In genomic region chr16:73066321-73066926, GRCh38 we compare ENCODE assay signal across 8 cellular contexts. TPM values are rescaled to one million over a fixed set of nuclear protein-coding genes. Genes with fewer than 3 reads are reported as not detected.
DNase-seq lines count a peak whose midpoint lies in the region; ATAC-seq, FAIRE-seq and TF ChIP-seq lines count a peak whose summit lies in the region.

No MANE protein-coding gene starts in this region.

- H3K4me3 ChIP-seq in GM12878 (peak overlapping the region; percentile 36; the same call in 1 of the 2 replicates), keratinocyte (ENCODE audit: control insufficient read depth in 2 of 3, extremely low read depth in 1 of 3, insufficient read depth in 2 of 3, low read depth in 1 of 3, low read length in 3 of 3) (peak overlapping the region in 1 of 3 experiments; percentile 16)

- no peaks in the 10 kb centered on the region for H3K79me2 ChIP-seq in GM12878 (ENCODE audit: control insufficient read depth, insufficient read depth, low read length)
- H3K79me2 ChIP-seq in keratinocyte (ENCODE audit: control insufficient read depth, insufficient read depth, low read length), result no peaks in the 10 kb centered on the region

- TF ChIP-seq EP300 in GM12878 (IDR thresholded peaks at IDR 0.05; ENCODE audit: borderline replicate concordance in 1 of 2, control insufficient read depth in 1 of 2, low read depth in 2 of 2, low read length in 2 of 2), result no peak

- SMC1A ChIA-PET in GM12878 (lab: Charles Lee; ENCODE audit: uncharacterized antibody, unreplicated experiment), result no interaction called here

- FAIRE-seq in GM12878 (lab: Jason Lieb, UNC), result no peak
- no peak for FAIRE-seq in keratinocyte (lab: Jason Lieb, UNC)

- no peak overlapping the region for H3K27ac ChIP-seq in GM12878 (ENCODE audit: control insufficient read depth, insufficient read depth)
- no peak overlapping the region for H3K27ac ChIP-seq in keratinocyte (ENCODE audit: control insufficient read depth, insufficient read depth, low read length)
- no peak overlapping the region for H3K27ac ChIP-seq in foreskin keratinocyte

- no peak overlapping the region for H2AFZ ChIP-seq in GM12878 (ENCODE audit: control insufficient read depth, low read depth, low read length)
- peak overlapping the region; percentile 58 for H2AFZ ChIP-seq in keratinocyte (ENCODE audit: control insufficient read depth, low read length)

- peaks cover 24 to 43% of the 10 kb centered on the region in 2 experiments for H3K27me3 ChIP-seq in GM12878 (replicated peaks in 1 of 2; ENCODE audit: control insufficient read depth in 2 of 2, insufficient read depth in 2 of 2, low read length in 1 of 2)
- H3K27me3 ChIP-seq in keratinocyte (ENCODE audit: control insufficient read depth, extremely low read depth, insufficient read depth, low read length), result peaks cover 25% of the 10 kb centered on the region
- no peaks in the 10 kb centered on the region for H3K27me3 ChIP-seq in foreskin keratinocyte

- peak; percentile 47 for ATAC-seq in GM12878
- ATAC-seq in foreskin keratinocyte, result no peak
- ATAC-seq in GM21786 (IDR thresholded peaks at IDR 0.05; ENCODE audit: unreplicated experiment), result no peak

- CTCF ChIA-PET in GM12878 (lab: Yijun Ruan, JAX), result no interaction called here

- RAD21 ChIA-PET in GM12878 (lab: Charles Lee; ENCODE audit: unreplicated experiment), result no interaction called here

- TF ChIP-seq CTCF in CD14-positive monocyte (IDR thresholded peaks at IDR 0.05) (no peak), GM12878 (IDR thresholded peaks at IDR 0.05 in 2 of 3, conservative IDR thresholded peaks at IDR 0.05 in 1 of 3; ENCODE audit: control insufficient read depth in 2 of 3, extremely low read depth in 1 of 3, insufficient read depth in 1 of 3, low read depth in 3 of 3, low read length in 3 of 3) (no peak), keratinocyte (optimal IDR thresholded peaks at IDR 0.05 in 1 of 3, IDR thresholded peaks at IDR 0.05 in 1 of 3, conservative IDR thresholded peaks at IDR 0.05 in 1 of 3; ENCODE audit: extremely low read depth in 1 of 3, insufficient read depth in 2 of 3, low read length in 3 of 3) (no peak), foreskin keratinocyte (conservative IDR thresholded peaks at IDR 0.05) (no peak)

- peak overlapping the region; percentile 71 to 94 for H3K4me3 Mint-ChIP-seq in CD14-positive monocyte

- WGBS in GM12878 (ENCODE audit: insufficient coverage, insufficient replicate concordance, low lambda C conversion rate, missing lambda C conversion rate), result 30% methylated on average over 23 of the region's 49 CpGs

- H3K36me3 Mint-ChIP-seq in CD14-positive monocyte, result peaks cover 9 to 18% of the 10 kb centered on the region in 2 donors

- in situ Hi-C loops in GM12878 (cut with MboI), result no loop called here

- H3K9me3 Mint-ChIP-seq in CD14-positive monocyte, result peaks cover 0 to 16% (median 14%) of the 10 kb centered on the region in 7 donors

- no peak for DNase-seq in CD14-positive monocyte (ENCODE audit: low spot score)
- DNase-seq in GM12878 (ENCODE audit: low read depth, low spot score), result no peak
- no peak for DNase-seq in keratinocyte (ENCODE audit: low read depth, low spot score)
- peak; percentile 74 for DNase-seq in retina
- DNase-seq in EL, result no peak
- no peak for DNase-seq in activated effector memory CD4-positive, alpha-beta T cell treated with anti-CD3 and anti-CD28 coated beads, Interleukin-2, amount 50 U/mL, for 16 hours
- no peak for DNase-seq in foreskin keratinocyte

- H3K36me3 ChIP-seq in GM12878 (ENCODE audit: control insufficient read depth in 2 of 2, insufficient read depth in 2 of 2, low read length in 1 of 2) (no peaks in the 10 kb centered on the region), keratinocyte (ENCODE audit: control insufficient read depth in 2 of 2, extremely low read depth in 1 of 2, insufficient read depth in 2 of 2, low read length in 2 of 2) (no peaks in the 10 kb centered on the region)

- H3K4me1 ChIP-seq in GM12878 (ENCODE audit: control insufficient read depth, insufficient read depth, low read length), result no peaks in the 10 kb centered on the region
- H3K4me1 ChIP-seq in keratinocyte (ENCODE audit: control insufficient read depth, extremely low read depth, insufficient read depth, low read length), result peaks cover 54% of the 10 kb centered on the region
- H3K4me1 ChIP-seq in foreskin keratinocyte, result peaks cover 23% of the 10 kb centered on the region

- no peak for TF ChIP-seq RAD21 in GM12878 (IDR thresholded peaks at IDR 0.05; ENCODE audit: insufficient read depth, low read depth, low read length)

- H4K20me1 ChIP-seq in GM12878 (ENCODE audit: control insufficient read depth, insufficient read depth) (no peaks in the 10 kb centered on the region), keratinocyte (ENCODE audit: control insufficient read depth, extremely low read depth, insufficient read depth, low read length) (no peaks in the 10 kb centered on the region)

- intact Hi-C loops in CD14-positive monocyte (cut with micrococcal nuclease) (loop anchor here in 1 of 2 donors (10.0 kb wide), 1 partner anchor 892 kb away; the partner anchor contains the start of gene PMFBP1), GM12878 (cut with micrococcal nuclease; ENCODE audit: unreplicated experiment) (no loop called here)

- dilution Hi-C loops in keratinocyte (cut with MboI; ENCODE audit: extremely low pct_ligation_motif_present, low sequenced_read_pairs), result no loop called here

- H3K9ac ChIP-seq in GM12878 (ENCODE audit: control insufficient read depth, insufficient read depth, low read length) (no peak overlapping the region), keratinocyte (ENCODE audit: control insufficient read depth, extremely low read depth, insufficient read depth, low read length) (no peak overlapping the region)

- BruUV-seq in GM12878 (replicated peaks; lab: Mats Ljungman, UMichigan), result no TSS peak

- peak overlapping the region in 5 of 7 donors; percentile 37 to 90 (median 69) for H3K27ac Mint-ChIP-seq in CD14-positive monocyte

- H3K27me3 Mint-ChIP-seq in CD14-positive monocyte (ENCODE audit: low read depth in 3 of 3), result peaks cover 52 to 71% (median 53%) of the 10 kb centered on the region in 3 donors

- H3K4me2 ChIP-seq in GM12878 (ENCODE audit: control insufficient read depth, insufficient read depth) (peak overlapping the region; percentile 38; the same call in 1 of the 2 replicates), keratinocyte (ENCODE audit: control insufficient read depth, extremely low read depth, insufficient read depth, low read depth, low read length) (peak overlapping the region; percentile 91)

- no peak for TF ChIP-seq POLR2A in GM12878 (IDR thresholded peaks at IDR 0.05; ENCODE audit: low read depth, low read length)

- peaks cover 90% of the 10 kb centered on the region for H3K4me1 Mint-ChIP-seq in CD14-positive monocyte

- no peaks in the 10 kb centered on the region for H3K9me1 ChIP-seq in keratinocyte (ENCODE audit: control insufficient read depth, extremely low read depth, insufficient read depth, low read length)

- no peaks in the 10 kb centered on the region for H3K9me3 ChIP-seq in GM12878 (replicated peaks; ENCODE audit: control insufficient read depth, insufficient read depth, low read length)
- no peaks in the 10 kb centered on the region for H3K9me3 ChIP-seq in keratinocyte (ENCODE audit: control insufficient read depth, low read depth, low read length)

- POLR2A ChIA-PET in GM12878 (lab: Charles Lee), result no interaction called here

TF ChIP-seq in GM12878, 131 proteins besides CTCF, POLR2A, EP300 and RAD21 (continues in another document):
- TF ChIP-seq EZH2 (IDR thresholded peaks at IDR 0.05; ENCODE audit: borderline replicate concordance, control insufficient read depth, low read depth, low read length), result no peak
- no peak for TF ChIP-seq CEBPB (IDR thresholded peaks at IDR 0.05; ENCODE audit: borderline replicate concordance in 1 of 2, low read depth in 2 of 2, low read length in 2 of 2)
- TF ChIP-seq RAD51 (IDR thresholded peaks at IDR 0.05), result no peak
- TF ChIP-seq MTA2 (IDR thresholded peaks at IDR 0.05; ENCODE audit: low read depth), result no peak
- no peak for TF ChIP-seq STAT3 (IDR thresholded peaks at IDR 0.05; ENCODE audit: low read depth, low read length)
- TF ChIP-seq SUZ12 (IDR thresholded peaks at IDR 0.05; ENCODE audit: unreplicated experiment), result no peak
- no peak for TF ChIP-seq NR2C1 (IDR thresholded peaks at IDR 0.05)
- no peak for TF ChIP-seq CBX3 (IDR thresholded peaks at IDR 0.05; ENCODE audit: borderline replicate concordance, low read depth)
- no peak for TF ChIP-seq IKZF1 (conservative IDR thresholded peaks at IDR 0.05)

RNA-seq across cellular contexts. Expression of gene ZFHX3, which starts 18.5 kb away (rescaled TPM):
- under 1 TPM; 0.42 to 0.43 TPM for polyA plus RNA-seq in CD14-positive monocyte
- total RNA-seq in GM12878 (2013; cell fraction: nucleolus; rRNA removed), result 31.8 and 32.2 TPM in 2 replicates
- 1.5 and 1.6 TPM in 2 replicates for total RNA-seq in GM12878 (2014; rRNA removed)
- total RNA-seq in GM12878 (2014; rRNA removed; fragmentation: Illumina TruSeq; extraction: Trizol), result 1.4 and 2.4 TPM in 2 replicates
- 7.8 and 8.6 TPM in 2 replicates for total RNA-seq in GM12878 (2021)
- 1.5 TPM for polyA plus RNA-seq in GM12878 (2011; ENCODE audit: low read depth)
- 1.3 and 1.5 TPM in 2 replicates for polyA plus RNA-seq in GM12878 (2011; rRNA removed)
- polyA plus RNA-seq in GM12878 (2011; cell fraction: cytosol; rRNA removed), result 0.79 and 0.90 TPM in 2 replicates
- polyA plus RNA-seq in GM12878 (2011; cell fraction: nucleus; rRNA removed), result 1.6 and 2.4 TPM in 2 replicates
- 2.3 and 3.5 TPM in 2 replicates for polyA plus RNA-seq in GM12878 (2012)
- polyA plus RNA-seq in GM12878 (2014; fragmentation: Illumina TruSeq; extraction: Trizol), result 3.2 and 3.4 TPM in 2 replicates
- 1 to 10 TPM in 1 of 2 experiments, under 1 TPM in 1; 0.68 to 3.5 TPM for polyA plus RNA-seq in GM12878 (2014; fragmentation: Nextera tagmentation; extraction: Ambion mirVana)
- 2.1 and 2.4 TPM in 2 replicates for polyA plus RNA-seq in GM12878 (2014; rRNA removed)
- polyA plus RNA-seq in GM12878 (2016; fragmentation: Nextera tagmentation; extraction: Ambion mirVana), result 1 to 10 TPM; 2.0 to 2.8 TPM
- polyA minus RNA-seq in GM12878 (2011; rRNA and poly(A)+ RNA removed), result 5.3 and 6.6 TPM in 2 replicates
- 2.9 and 3.2 TPM in 2 replicates for polyA minus RNA-seq in GM12878 (2011; cell fraction: cytosol; rRNA and poly(A)+ RNA removed)
- polyA minus RNA-seq in GM12878 (2011; cell fraction: nucleus; rRNA and poly(A)+ RNA removed), result 6.0 and 15.7 TPM in 2 replicates
- 0.75 to 1.4 TPM (median 1.2 TPM) in 3 replicates for polyA plus RNA-seq in keratinocyte
- 3.3 TPM for polyA plus RNA-seq in keratinocyte (2011; ENCODE audit: low read depth)
- 1.1 and 1.3 TPM in 2 replicates for polyA plus RNA-seq in keratinocyte (2011; cell fraction: cytosol; rRNA removed)
- 5.2 TPM in 2 replicates for polyA plus RNA-seq in keratinocyte (2011; cell fraction: nucleus; rRNA removed)
- polyA plus RNA-seq in keratinocyte (2012; ENCODE audit: low replicate concordance), result 2.7 and 3.2 TPM in 2 replicates
- 3.6 to 9.0 TPM (median 4.0 TPM) in 3 replicates for polyA minus RNA-seq in keratinocyte
- polyA minus RNA-seq in keratinocyte (2011; cell fraction: cytosol; rRNA and poly(A)+ RNA removed), result 4.4 TPM
- polyA minus RNA-seq in keratinocyte (2011; cell fraction: nucleus; rRNA and poly(A)+ RNA removed), result 7.0 and 9.5 TPM in 2 replicates
- total RNA-seq in foreskin keratinocyte, result 5.9 and 8.9 TPM in 2 replicates
- 1.1 and 1.2 TPM in 2 replicates for polyA plus RNA-seq in foreskin keratinocyte
